9 cellular contexts compared by ENCODE assay signal in genomic region chr19:3509566-3509989, GRCh38. TPM values are rescaled to one million over a fixed set of nuclear protein-coding genes. Genes with fewer than 3 reads are reported as not detected.
A peak's percentile ranks its signal among the peaks of the same experiment; 100 is the strongest.
DNase-seq lines count a peak whose midpoint lies in the region; ATAC-seq and FAIRE-seq lines count a peak whose summit lies in the region.
"Had no signal": no experiment of that assay in that cellular context is flagged by ENCODE, and none has a peak within 500 bp of the region (broad histone marks: within the 10 kb centered on the region; RNA-seq: fewer than 3 reads in every experiment).

No MANE protein-coding gene starts in this region.

- H3K27me3 Mint-ChIP-seq in activated T-cell treated with anti-CD3 and anti-CD28 coated beads, Interleukin-2, amount 50 U/mL, for 72 hours (ENCODE audit: low read depth), result no peaks in the 10 kb centered on the region
- peaks cover 11 to 22% (median 15%) of the 10 kb centered on the region in 3 donors for H3K27me3 Mint-ChIP-seq in immature natural killer cell (ENCODE audit: low read depth in 3 of 3)

- FAIRE-seq in urothelium cell line (lab: Jason Lieb, UNC), result no peak

- DNase-seq in stimulated activated CD4-positive, alpha-beta T cell treated with anti-CD3 and anti-CD28 coated beads, Interleukin-12 subunit alpha, Interleukin-12 subunit beta, amount 100 ng/mL, for 48 hours (ENCODE audit: low read depth in 2 of 3, low spot score in 1 of 3), result peak in 2 of 3 donors; percentile 24 to 42
- no peak for DNase-seq in stimulated activated CD4-positive, alpha-beta T cell treated with anti-CD3 and anti-CD28 coated beads, Interleukin-12 subunit alpha, Interleukin-12 subunit beta, amount 100 ng/mL, for 4 hours
- DNase-seq in activated T-cell treated with anti-CD3 and anti-CD28 coated beads, Interleukin-2, amount 50 U/mL, for 72 hours, result peak; percentile 35 to 38
- DNase-seq in immature natural killer cell (peak in 2 of 3 donors; percentile 18 to 21), urothelium cell line (ENCODE audit: low spot score) (peak; percentile 36), dedifferentiated amniotic fluid mesenchymal stem cell (ENCODE audit: extremely low spot score) (no peak), NCI-H1417 (lab: John Stamatoyannopoulos, UW) (no peak)
- DNase-seq: NCI-H2171 had no signal

- H3K4me1 Mint-ChIP-seq in activated T-cell treated with anti-CD3 and anti-CD28 coated beads, Interleukin-2, amount 50 U/mL, for 72 hours (ENCODE audit: low read depth), result peaks cover 55% of the 10 kb centered on the region
- H3K4me1 Mint-ChIP-seq in immature natural killer cell, result peaks cover 50 to 53% of the 10 kb centered on the region in 2 donors

- H3K4me3 Mint-ChIP-seq in activated T-cell treated with anti-CD3 and anti-CD28 coated beads, Interleukin-2, amount 50 U/mL, for 72 hours, result peak overlapping the region; percentile 64 to 78
- H3K4me3 Mint-ChIP-seq in immature natural killer cell, result peak overlapping the region; percentile 57 to 88 (median 67)

- peaks cover 8 to 10% of the 10 kb centered on the region in 2 donors for H3K36me3 Mint-ChIP-seq in activated T-cell treated with anti-CD3 and anti-CD28 coated beads, Interleukin-2, amount 50 U/mL, for 72 hours (ENCODE audit: insufficient read depth in 2 of 2)
- H3K36me3 Mint-ChIP-seq in immature natural killer cell, result peaks cover 0 to 7% (median 0%) of the 10 kb centered on the region in 3 donors

- no peaks in the 10 kb centered on the region for H3K9me3 Mint-ChIP-seq in activated T-cell treated with anti-CD3 and anti-CD28 coated beads, Interleukin-2, amount 50 U/mL, for 72 hours
- H3K9me3 Mint-ChIP-seq in immature natural killer cell, result no peaks in the 10 kb centered on the region

- no peak for ATAC-seq in activated T-cell treated with anti-CD3 and anti-CD28 coated beads, Interleukin-2, amount 50 U/mL, for 72 hours (replicated peaks in 1 of 2)
- ATAC-seq in GM19035 (IDR thresholded peaks at IDR 0.05; ENCODE audit: unreplicated experiment), result no peak

- peak overlapping the region; percentile 87 for H3K27ac Mint-ChIP-seq in activated T-cell treated with anti-CD3 and anti-CD28 coated beads, Interleukin-2, amount 50 U/mL, for 72 hours
- H3K27ac Mint-ChIP-seq in immature natural killer cell, result peak overlapping the region; percentile 70 to 89 (median 78)

RNA-seq across cellular contexts. Expression of gene FZR1, which starts 3.5 kb away (rescaled TPM):
- total RNA-seq in activated T-cell treated with anti-CD3 and anti-CD28 coated beads, Interleukin-2, amount 50 U/mL, for 72 hours, result 10 to 100 TPM; 66.2 to 85.9 TPM
- 10 to 100 TPM in 1 of 3 donors, 1 to 10 TPM in 2; 6.8 to 14.2 (median 9.7) TPM for polyA plus RNA-seq in immature natural killer cell

RNA-seq across cellular contexts. Expression of gene DOHH, which starts 9.1 kb away (rescaled TPM):
- 10 to 100 TPM; 12.3 to 13.5 TPM for total RNA-seq in activated T-cell treated with anti-CD3 and anti-CD28 coated beads, Interleukin-2, amount 50 U/mL, for 72 hours
- polyA plus RNA-seq in immature natural killer cell, result 10 to 100 TPM in 1 of 3 donors, 1 to 10 TPM in 2; 6.8 to 18.4 (median 9.1) TPM

RNA-seq across cellular contexts. Expression of gene SMIM44, which starts 26.3 kb away (rescaled TPM):
- total RNA-seq in activated T-cell treated with anti-CD3 and anti-CD28 coated beads, Interleukin-2, amount 50 U/mL, for 72 hours, result not detected
- polyA plus RNA-seq in immature natural killer cell, result not detected

RNA-seq across cellular contexts. Expression of gene SMIM24, which starts 29.3 kb away (rescaled TPM):
- total RNA-seq in activated T-cell treated with anti-CD3 and anti-CD28 coated beads, Interleukin-2, amount 50 U/mL, for 72 hours, result under 1 TPM; 0.62 to 0.88 TPM
- 1 to 10 TPM in 2 of 3 donors, not detected in 1; 1.5 to 2.1 TPM for polyA plus RNA-seq in immature natural killer cell

RNA-seq across cellular contexts. Expression of gene TEKTIP1, which starts 29.4 kb away (rescaled TPM):
- total RNA-seq in activated T-cell treated with anti-CD3 and anti-CD28 coated beads, Interleukin-2, amount 50 U/mL, for 72 hours, result 10 to 100 TPM in 1 of 2 donors, 1 to 10 TPM in 1; 4.6 to 10.7 TPM
- polyA plus RNA-seq in immature natural killer cell, result not detected

Comparison
In these comparisons a context has a peak if more than half of its experiments do, and no peak if none do; other contexts are left out.
1. DNase-seq: peak in stimulated activated CD4-positive, alpha-beta T cell treated with anti-CD3 and anti-CD28 coated beads, Interleukin-12 subunit alpha, Interleukin-12 subunit beta, amount 100 ng/mL, for 48 hours (2 of 3), activated T-cell treated with anti-CD3 and anti-CD28 coated beads, Interleukin-2, amount 50 U/mL, for 72 hours (2 of 2), immature natural killer cell (2 of 3) and urothelium cell line (single experiment); none in stimulated activated CD4-positive, alpha-beta T cell treated with anti-CD3 and anti-CD28 coated beads, Interleukin-12 subunit alpha, Interleukin-12 subunit beta, amount 100 ng/mL, for 4 hours (single experiment), dedifferentiated amniotic fluid mesenchymal stem cell (single experiment) and NCI-H1417 (0 of 3).